ENCODE assay signal across 8 cellular contexts in the genomic region with DNA sequence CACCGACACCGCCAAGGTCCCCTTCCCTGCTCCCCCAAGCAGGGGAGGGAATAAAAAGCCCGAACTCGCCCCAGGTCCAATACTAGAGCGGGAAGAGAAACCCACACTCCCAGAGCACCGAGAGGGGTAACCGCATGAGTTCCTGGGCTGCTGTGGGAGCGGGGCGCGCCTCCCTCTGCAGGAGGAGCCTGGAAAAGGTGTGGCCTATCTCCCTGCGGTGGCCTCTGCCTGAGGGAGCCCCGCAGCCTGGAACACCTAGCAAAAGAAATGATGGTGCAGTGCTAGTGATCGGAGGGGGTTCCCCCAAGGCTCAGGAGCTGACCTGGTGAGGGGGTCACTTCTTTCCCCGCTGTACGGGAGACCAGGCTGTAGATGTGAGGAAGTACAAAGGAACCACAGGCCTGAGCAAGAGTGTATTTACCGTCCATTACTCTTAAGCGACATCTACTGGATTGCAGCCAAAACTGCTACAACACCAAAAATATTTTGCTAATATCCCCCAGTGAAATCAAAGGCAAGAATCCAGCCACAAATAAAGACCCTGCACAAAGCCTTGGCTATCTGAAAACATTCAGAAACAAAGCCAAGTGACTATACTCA.
DNase-seq lines count a peak whose midpoint lies in the region; ATAC-seq and TF ChIP-seq lines count a peak whose summit lies in the region.
"Not testable (repeated sequence)": the region's sequence is repeated elsewhere in the genome, so short reads cannot be mapped to it uniquely, and the experiment has no call there.

No MANE protein-coding gene starts in this region.

- not testable (repeated sequence) for H3K4me1 ChIP-seq in CD4-positive, CD25-positive, alpha-beta regulatory T cell (ENCODE audit: control insufficient read depth, insufficient read depth, low read length, poor library complexity, severe bottlenecking); right lobe of liver

- CTCF ChIA-PET in activated CD8-positive, alpha-beta T cell treated with anti-CD3 and anti-CD28 coated beads, Interleukin-2, amount 10 ng/mL, durations not matched to agents 7 days and 5 days (lab: Charles Lee) = not testable (repeated sequence)

- not testable (repeated sequence) for H3K9me3 ChIP-seq in CD4-positive, CD25-positive, alpha-beta regulatory T cell (ENCODE audit: control insufficient read depth in 2 of 2, low read length in 2 of 2); right lobe of liver

- not testable (repeated sequence) for H3K27ac Mint-ChIP-seq in CD4-positive, CD25-positive, alpha-beta regulatory T cell; activated CD8-positive, alpha-beta T cell treated with anti-CD3 and anti-CD28 coated beads, Interleukin-2, amount 10 ng/mL, durations not matched to agents 7 days and 5 days

- intact Hi-C loops in right lobe of liver (cut with DNase I) = not testable (repeated sequence)

- POLR2A ChIA-PET in activated CD8-positive, alpha-beta T cell treated with anti-CD3 and anti-CD28 coated beads, Interleukin-2, amount 10 ng/mL, durations not matched to agents 7 days and 5 days (lab: Charles Lee) = not testable (repeated sequence)

- TF ChIP-seq POLR2A in right lobe of liver (IDR thresholded peaks at IDR 0.05) = not testable (repeated sequence)

- not testable (repeated sequence) for TF ChIP-seq CTCF in right lobe of liver (IDR thresholded peaks at IDR 0.05)

- H3K36me3 Mint-ChIP-seq in CD4-positive, CD25-positive, alpha-beta regulatory T cell; activated CD8-positive, alpha-beta T cell treated with anti-CD3 and anti-CD28 coated beads, Interleukin-2, amount 10 ng/mL, durations not matched to agents 7 days and 5 days (ENCODE audit: low read depth): not testable (repeated sequence)

- H3K36me3 ChIP-seq in CD4-positive, CD25-positive, alpha-beta regulatory T cell (ENCODE audit: control insufficient read depth, insufficient read depth, low read length); right lobe of liver: not testable (repeated sequence)

- not testable (repeated sequence) for H3K4me1 Mint-ChIP-seq in CD4-positive, CD25-positive, alpha-beta regulatory T cell; activated CD8-positive, alpha-beta T cell treated with anti-CD3 and anti-CD28 coated beads, Interleukin-2, amount 10 ng/mL, durations not matched to agents 7 days and 5 days (ENCODE audit: low read depth)

- WGBS in right lobe of liver (ENCODE audit: insufficient coverage, low coverage, low lambda C conversion rate, missing lambda C conversion rate) = no CpG with 5 or more reads among the region's 17 CpGs

- H3K4me3 Mint-ChIP-seq in CD4-positive, CD25-positive, alpha-beta regulatory T cell; activated CD8-positive, alpha-beta T cell treated with anti-CD3 and anti-CD28 coated beads, Interleukin-2, amount 10 ng/mL, durations not matched to agents 7 days and 5 days: not testable (repeated sequence)

- not testable (repeated sequence) for DNase-seq in CD4-positive, CD25-positive, alpha-beta regulatory T cell; activated CD8-positive, alpha-beta T cell treated with anti-CD3 and anti-CD28 coated beads, Interleukin-2, amount 10 ng/mL, durations not matched to agents 7 days and 5 days; right lobe of liver

- not testable (repeated sequence) for H3K27me3 ChIP-seq in CD4-positive, CD25-positive, alpha-beta regulatory T cell (ENCODE audit: control insufficient read depth, insufficient read depth, low read length); right lobe of liver

- H3K4me3 ChIP-seq in CD4-positive, CD25-positive, alpha-beta regulatory T cell (ENCODE audit: low read depth, low read length); right lobe of liver: not testable (repeated sequence)

- H3K9me3 Mint-ChIP-seq in CD4-positive, CD25-positive, alpha-beta regulatory T cell; activated CD8-positive, alpha-beta T cell treated with anti-CD3 and anti-CD28 coated beads, Interleukin-2, amount 10 ng/mL, durations not matched to agents 7 days and 5 days (ENCODE audit: insufficient read depth): not testable (repeated sequence)

- peak; percentile 70 to 83 for ATAC-seq in CD4-positive, CD25-positive, alpha-beta regulatory T cell (ENCODE audit: low read depth in 2 of 2)
- ATAC-seq in GM18907 (IDR thresholded peaks at IDR 0.05; ENCODE audit: unreplicated experiment) = peak; percentile 97
- ATAC-seq in GM21360 (IDR thresholded peaks at IDR 0.05; ENCODE audit: unreplicated experiment) = peak; percentile 84
- peak; percentile 88 for ATAC-seq in HG02623 (IDR thresholded peaks at IDR 0.05; ENCODE audit: unreplicated experiment)
- peak; percentile 79 for ATAC-seq in HG03064 (IDR thresholded peaks at IDR 0.05; ENCODE audit: low read depth, unreplicated experiment)
- peak; percentile 86 for ATAC-seq in HG03460 (IDR thresholded peaks at IDR 0.05; ENCODE audit: unreplicated experiment)
- peak; percentile 96 for ATAC-seq in activated CD8-positive, alpha-beta T cell treated with anti-CD3 and anti-CD28 coated beads, Interleukin-2, amount 10 ng/mL, durations not matched to agents 7 days and 5 days
- ATAC-seq in right lobe of liver = peak in 3 of 4 donors; percentile 28 to 40 (median 36)

- H3K27me3 Mint-ChIP-seq in CD4-positive, CD25-positive, alpha-beta regulatory T cell; activated CD8-positive, alpha-beta T cell treated with anti-CD3 and anti-CD28 coated beads, Interleukin-2, amount 10 ng/mL, durations not matched to agents 7 days and 5 days (ENCODE audit: low read depth): not testable (repeated sequence)

- H3K27ac ChIP-seq in CD4-positive, CD25-positive, alpha-beta regulatory T cell (ENCODE audit: insufficient read depth, low read length, poor library complexity, severe bottlenecking); right lobe of liver: not testable (repeated sequence)

Comparison
In these comparisons a context has a peak if more than half of its experiments do, and no peak if none do; other contexts are left out.
1. ATAC-seq: peak in every context shown above with its lines; median percentile 97 in GM18907; 96 in activated CD8-positive, alpha-beta T cell treated with anti-CD3 and anti-CD28 coated beads, Interleukin-2, amount 10 ng/mL, durations not matched to agents 7 days and 5 days; 88 in HG02623; 86 in HG03460; 84 in GM21360; 79 in HG03064; 76 in CD4-positive, CD25-positive, alpha-beta regulatory T cell; 36 in right lobe of liver.